ENCODE assay signal across 8 cellular contexts in genomic region chr10:27155073-27155754, GRCh38.
DNase-seq lines count a peak whose midpoint lies in the region; ATAC-seq lines count a peak whose summit lies in the region.

MASTL (plus strand) TSS chr10:27155352; CDS start chr10:27155427, 75 bp downstream.

- DNase-seq in AG08396 (ENCODE audit: low spot score) (peak; percentile 97), NCI-H2227 treated with DMSO at 0.1 percent for 48 hours (lab: John Stamatoyannopoulos, UW) (peak; percentile 76), cerebellar cortex (ENCODE audit: low spot score) (peak; percentile 92), islet precursor cell (peak; percentile 96)
- peak; percentile 95 for DNase-seq in activated CD4-positive, CD25-positive, alpha-beta regulatory T cell treated with anti-CD3 and anti-CD28 coated beads, Interleukin-2, amount 50 U/mL, for 72 hours
- DNase-seq in stimulated activated CD4-positive, alpha-beta T cell treated with anti-CD3 and anti-CD28 coated beads, Interleukin-12 subunit alpha, Interleukin-12 subunit beta, amount 100 ng/mL, for 4 hours, result peak; percentile 91

- ATAC-seq in GM18870 (IDR thresholded peaks at IDR 0.05; ENCODE audit: unreplicated experiment) (peak; percentile 76), HG03108 (IDR thresholded peaks at IDR 0.05; ENCODE audit: unreplicated experiment) (peak; percentile 84)

Comparison
In these comparisons a context has a peak if more than half of its experiments do, and no peak if none do; other contexts are left out.
1. Peak in every context shown above with its lines: DNase-seq and ATAC-seq.